1 cellular context compared by ENCODE assay signal in the genomic region with DNA sequence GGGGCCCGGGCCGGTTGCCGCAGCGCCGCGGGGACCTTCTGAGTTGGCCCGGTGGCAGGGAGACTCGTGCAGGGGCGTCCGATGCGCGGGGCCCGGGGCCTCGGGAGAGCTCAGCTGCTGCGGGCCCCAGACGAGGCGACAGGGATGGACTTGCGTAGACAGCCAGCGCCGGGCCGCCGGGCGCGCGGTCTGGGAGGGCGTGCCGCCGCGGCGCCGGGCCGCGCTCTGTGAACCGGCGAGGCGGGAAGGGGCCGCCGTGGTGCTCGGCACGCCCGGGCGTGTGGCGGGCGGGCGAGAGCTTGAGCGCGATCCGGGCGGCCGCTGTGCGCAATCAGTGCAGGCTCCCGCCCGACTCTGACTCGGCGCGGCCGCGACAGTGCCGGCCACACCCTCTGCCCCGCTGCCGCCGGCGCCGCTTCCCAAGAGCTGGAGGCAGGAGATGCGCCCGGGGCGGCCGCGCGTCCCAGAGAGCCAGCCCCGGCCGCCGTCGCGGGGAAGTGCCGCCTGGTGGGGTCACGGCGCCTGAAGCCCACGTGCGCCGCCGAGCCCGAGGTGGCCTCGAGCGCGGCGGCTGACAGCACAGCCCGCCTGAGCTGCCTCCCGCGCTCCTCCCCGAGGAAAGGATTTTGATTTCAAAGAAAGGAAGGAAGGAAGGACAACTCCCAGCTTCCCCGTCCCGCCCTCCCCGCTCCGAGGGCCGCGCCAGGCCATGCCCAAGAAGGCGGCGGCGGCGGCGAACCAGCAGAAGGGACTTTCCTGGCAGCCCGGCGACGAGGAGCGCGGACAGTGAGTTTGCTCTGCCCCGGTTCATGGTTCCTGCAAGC.
TF ChIP-seq lines count a peak whose summit lies in the region.

No MANE protein-coding gene starts in this region.

TF ChIP-seq in HepG2, 621 proteins besides CTCF, POLR2A, EP300 and RAD21 (continued from another document and continues in another):
- TF ChIP-seq, protein P1, sequence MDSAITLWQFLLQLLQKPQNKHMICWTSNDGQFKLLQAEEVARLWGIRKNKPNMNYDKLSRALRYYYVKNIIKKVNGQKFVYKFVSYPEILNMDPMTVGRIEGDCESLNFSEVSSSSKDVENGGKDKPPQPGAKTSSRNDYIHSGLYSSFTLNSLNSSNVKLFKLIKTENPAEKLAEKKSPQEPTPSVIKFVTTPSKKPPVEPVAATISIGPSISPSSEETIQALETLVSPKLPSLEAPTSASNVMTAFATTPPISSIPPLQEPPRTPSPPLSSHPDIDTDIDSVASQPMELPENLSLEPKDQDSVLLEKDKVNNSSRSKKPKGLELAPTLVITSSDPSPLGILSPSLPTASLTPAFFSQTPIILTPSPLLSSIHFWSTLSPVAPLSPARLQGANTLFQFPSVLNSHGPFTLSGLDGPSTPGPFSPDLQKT (CRISPR knock-in tag; IDR thresholded peaks at IDR 0.05; ENCODE audit: borderline replicate concordance), result no peak
- TF ChIP-seq, protein P2, sequence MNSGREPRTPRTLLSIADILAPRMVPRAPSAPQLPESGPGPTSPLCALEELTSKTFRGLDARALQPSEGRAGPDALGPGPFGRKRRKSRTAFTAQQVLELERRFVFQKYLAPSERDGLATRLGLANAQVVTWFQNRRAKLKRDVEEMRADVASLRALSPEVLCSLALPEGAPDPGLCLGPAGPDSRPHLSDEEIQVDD (CRISPR knock-in tag; IDR thresholded peaks at IDR 0.05; ENCODE audit: borderline replicate concordance), result no peak; the same call in 1 of the 2 replicates
- TF ChIP-seq, protein P3, sequence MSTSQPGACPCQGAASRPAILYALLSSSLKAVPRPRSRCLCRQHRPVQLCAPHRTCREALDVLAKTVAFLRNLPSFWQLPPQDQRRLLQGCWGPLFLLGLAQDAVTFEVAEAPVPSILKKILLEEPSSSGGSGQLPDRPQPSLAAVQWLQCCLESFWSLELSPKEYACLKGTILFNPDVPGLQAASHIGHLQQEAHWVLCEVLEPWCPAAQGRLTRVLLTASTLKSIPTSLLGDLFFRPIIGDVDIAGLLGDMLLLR (CRISPR knock-in tag; IDR thresholded peaks at IDR 0.05), result peak; percentile 48; the same call in 1 of the 2 replicates
- TF ChIP-seq MXD4 (CRISPR knock-in tag; IDR thresholded peaks at IDR 0.05) (peak; percentile 15; the same call in 1 of the 2 replicates), ZBTB20 (CRISPR knock-in tag; IDR thresholded peaks at IDR 0.05; ENCODE audit: borderline replicate concordance, low read depth) (no peak), STAT5B (CRISPR knock-in tag; IDR thresholded peaks at IDR 0.05) (no peak), ZIK1 (CRISPR knock-in tag; IDR thresholded peaks at IDR 0.05; ENCODE audit: borderline replicate concordance, low read depth) (peak; percentile 54; the same call in 1 of the 2 replicates), SIX4 (CRISPR knock-in tag; IDR thresholded peaks at IDR 0.05) (no peak), SOX6 (IDR thresholded peaks at IDR 0.05) (no peak), SOX6 (CRISPR knock-in tag; IDR thresholded peaks at IDR 0.05) (no peak), CHCHD3 (CRISPR knock-in tag; IDR thresholded peaks at IDR 0.05) (peak; percentile 88; the same call in 1 of the 2 replicates), ZNF350 (CRISPR knock-in tag; IDR thresholded peaks at IDR 0.05; ENCODE audit: borderline replicate concordance, low read depth) (no peak), SIN3A (IDR thresholded peaks at IDR 0.05; ENCODE audit: borderline replicate concordance, low read depth, low read length) (peak; percentile 33; the same call in 1 of the 2 replicates), HOXA3 (CRISPR knock-in tag; IDR thresholded peaks at IDR 0.05) (0 out of 2 replicates have a peak, but pooled peaks have one; percentile 26), ZFX (CRISPR knock-in tag; IDR thresholded peaks at IDR 0.05; ENCODE audit: low read depth) (peak; percentile 13), ZFP1 (CRISPR knock-in tag; IDR thresholded peaks at IDR 0.05) (no peak), PHB2 (IDR thresholded peaks at IDR 0.05; ENCODE audit: partially characterized antibody) (no peak), ZMYM2 (CRISPR knock-in tag; IDR thresholded peaks at IDR 0.05) (no peak), SRSF9 (IDR thresholded peaks at IDR 0.05; ENCODE audit: borderline replicate concordance, insufficient read depth, low read depth, low read length, poor library complexity, severe bottlenecking) (no peak)
- TF ChIP-seq, protein P4, sequence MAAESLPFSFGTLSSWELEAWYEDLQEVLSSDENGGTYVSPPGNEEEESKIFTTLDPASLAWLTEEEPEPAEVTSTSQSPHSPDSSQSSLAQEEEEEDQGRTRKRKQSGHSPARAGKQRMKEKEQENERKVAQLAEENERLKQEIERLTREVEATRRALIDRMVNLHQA (CRISPR knock-in tag; IDR thresholded peaks at IDR 0.05), result no peak
- TF ChIP-seq, protein P5, sequence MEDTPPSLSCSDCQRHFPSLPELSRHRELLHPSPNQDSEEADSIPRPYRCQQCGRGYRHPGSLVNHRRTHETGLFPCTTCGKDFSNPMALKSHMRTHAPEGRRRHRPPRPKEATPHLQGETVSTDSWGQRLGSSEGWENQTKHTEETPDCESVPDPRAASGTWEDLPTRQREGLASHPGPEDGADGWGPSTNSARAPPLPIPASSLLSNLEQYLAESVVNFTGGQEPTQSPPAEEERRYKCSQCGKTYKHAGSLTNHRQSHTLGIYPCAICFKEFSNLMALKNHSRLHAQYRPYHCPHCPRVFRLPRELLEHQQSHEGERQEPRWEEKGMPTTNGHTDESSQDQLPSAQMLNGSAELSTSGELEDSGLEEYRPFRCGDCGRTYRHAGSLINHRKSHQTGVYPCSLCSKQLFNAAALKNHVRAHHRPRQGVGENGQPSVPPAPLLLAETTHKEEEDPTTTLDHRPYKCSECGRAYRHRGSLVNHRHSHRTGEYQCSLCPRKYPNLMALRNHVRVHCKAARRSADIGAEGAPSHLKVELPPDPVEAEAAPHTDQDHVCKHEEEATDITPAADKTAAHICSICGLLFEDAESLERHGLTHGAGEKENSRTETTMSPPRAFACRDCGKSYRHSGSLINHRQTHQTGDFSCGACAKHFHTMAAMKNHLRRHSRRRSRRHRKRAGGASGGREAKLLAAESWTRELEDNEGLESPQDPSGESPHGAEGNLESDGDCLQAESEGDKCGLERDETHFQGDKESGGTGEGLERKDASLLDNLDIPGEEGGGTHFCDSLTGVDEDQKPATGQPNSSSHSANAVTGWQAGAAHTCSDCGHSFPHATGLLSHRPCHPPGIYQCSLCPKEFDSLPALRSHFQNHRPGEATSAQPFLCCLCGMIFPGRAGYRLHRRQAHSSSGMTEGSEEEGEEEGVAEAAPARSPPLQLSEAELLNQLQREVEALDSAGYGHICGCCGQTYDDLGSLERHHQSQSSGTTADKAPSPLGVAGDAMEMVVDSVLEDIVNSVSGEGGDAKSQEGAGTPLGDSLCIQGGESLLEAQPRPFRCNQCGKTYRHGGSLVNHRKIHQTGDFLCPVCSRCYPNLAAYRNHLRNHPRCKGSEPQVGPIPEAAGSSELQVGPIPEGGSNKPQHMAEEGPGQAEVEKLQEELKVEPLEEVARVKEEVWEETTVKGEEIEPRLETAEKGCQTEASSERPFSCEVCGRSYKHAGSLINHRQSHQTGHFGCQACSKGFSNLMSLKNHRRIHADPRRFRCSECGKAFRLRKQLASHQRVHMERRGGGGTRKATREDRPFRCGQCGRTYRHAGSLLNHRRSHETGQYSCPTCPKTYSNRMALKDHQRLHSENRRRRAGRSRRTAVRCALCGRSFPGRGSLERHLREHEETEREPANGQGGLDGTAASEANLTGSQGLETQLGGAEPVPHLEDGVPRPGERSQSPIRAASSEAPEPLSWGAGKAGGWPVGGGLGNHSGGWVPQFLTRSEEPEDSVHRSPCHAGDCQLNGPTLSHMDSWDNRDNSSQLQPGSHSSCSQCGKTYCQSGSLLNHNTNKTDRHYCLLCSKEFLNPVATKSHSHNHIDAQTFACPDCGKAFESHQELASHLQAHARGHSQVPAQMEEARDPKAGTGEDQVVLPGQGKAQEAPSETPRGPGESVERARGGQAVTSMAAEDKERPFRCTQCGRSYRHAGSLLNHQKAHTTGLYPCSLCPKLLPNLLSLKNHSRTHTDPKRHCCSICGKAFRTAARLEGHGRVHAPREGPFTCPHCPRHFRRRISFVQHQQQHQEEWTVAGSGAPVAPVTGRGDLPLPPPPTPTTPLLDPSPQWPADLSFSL (CRISPR knock-in tag; IDR thresholded peaks at IDR 0.05), result no peak
- TF ChIP-seq, protein P6, sequence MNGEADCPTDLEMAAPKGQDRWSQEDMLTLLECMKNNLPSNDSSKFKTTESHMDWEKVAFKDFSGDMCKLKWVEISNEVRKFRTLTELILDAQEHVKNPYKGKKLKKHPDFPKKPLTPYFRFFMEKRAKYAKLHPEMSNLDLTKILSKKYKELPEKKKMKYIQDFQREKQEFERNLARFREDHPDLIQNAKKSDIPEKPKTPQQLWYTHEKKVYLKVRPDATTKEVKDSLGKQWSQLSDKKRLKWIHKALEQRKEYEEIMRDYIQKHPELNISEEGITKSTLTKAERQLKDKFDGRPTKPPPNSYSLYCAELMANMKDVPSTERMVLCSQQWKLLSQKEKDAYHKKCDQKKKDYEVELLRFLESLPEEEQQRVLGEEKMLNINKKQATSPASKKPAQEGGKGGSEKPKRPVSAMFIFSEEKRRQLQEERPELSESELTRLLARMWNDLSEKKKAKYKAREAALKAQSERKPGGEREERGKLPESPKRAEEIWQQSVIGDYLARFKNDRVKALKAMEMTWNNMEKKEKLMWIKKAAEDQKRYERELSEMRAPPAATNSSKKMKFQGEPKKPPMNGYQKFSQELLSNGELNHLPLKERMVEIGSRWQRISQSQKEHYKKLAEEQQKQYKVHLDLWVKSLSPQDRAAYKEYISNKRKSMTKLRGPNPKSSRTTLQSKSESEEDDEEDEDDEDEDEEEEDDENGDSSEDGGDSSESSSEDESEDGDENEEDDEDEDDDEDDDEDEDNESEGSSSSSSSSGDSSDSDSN (CRISPR knock-in tag; IDR thresholded peaks at IDR 0.05), result peak; percentile 43; the same call in 1 of the 2 replicates
- TF ChIP-seq, protein P7, sequence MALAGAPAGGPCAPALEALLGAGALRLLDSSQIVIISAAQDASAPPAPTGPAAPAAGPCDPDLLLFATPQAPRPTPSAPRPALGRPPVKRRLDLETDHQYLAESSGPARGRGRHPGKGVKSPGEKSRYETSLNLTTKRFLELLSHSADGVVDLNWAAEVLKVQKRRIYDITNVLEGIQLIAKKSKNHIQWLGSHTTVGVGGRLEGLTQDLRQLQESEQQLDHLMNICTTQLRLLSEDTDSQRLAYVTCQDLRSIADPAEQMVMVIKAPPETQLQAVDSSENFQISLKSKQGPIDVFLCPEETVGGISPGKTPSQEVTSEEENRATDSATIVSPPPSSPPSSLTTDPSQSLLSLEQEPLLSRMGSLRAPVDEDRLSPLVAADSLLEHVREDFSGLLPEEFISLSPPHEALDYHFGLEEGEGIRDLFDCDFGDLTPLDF (CRISPR knock-in tag; IDR thresholded peaks at IDR 0.05), result no peak
- TF ChIP-seq, protein P8, sequence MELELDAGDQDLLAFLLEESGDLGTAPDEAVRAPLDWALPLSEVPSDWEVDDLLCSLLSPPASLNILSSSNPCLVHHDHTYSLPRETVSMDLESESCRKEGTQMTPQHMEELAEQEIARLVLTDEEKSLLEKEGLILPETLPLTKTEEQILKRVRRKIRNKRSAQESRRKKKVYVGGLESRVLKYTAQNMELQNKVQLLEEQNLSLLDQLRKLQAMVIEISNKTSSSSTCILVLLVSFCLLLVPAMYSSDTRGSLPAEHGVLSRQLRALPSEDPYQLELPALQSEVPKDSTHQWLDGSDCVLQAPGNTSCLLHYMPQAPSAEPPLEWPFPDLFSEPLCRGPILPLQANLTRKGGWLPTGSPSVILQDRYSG (CRISPR knock-in tag; IDR thresholded peaks at IDR 0.05), result 0 out of 2 replicates have a peak, but pooled peaks have one; percentile 38
- TF ChIP-seq, protein P9, sequence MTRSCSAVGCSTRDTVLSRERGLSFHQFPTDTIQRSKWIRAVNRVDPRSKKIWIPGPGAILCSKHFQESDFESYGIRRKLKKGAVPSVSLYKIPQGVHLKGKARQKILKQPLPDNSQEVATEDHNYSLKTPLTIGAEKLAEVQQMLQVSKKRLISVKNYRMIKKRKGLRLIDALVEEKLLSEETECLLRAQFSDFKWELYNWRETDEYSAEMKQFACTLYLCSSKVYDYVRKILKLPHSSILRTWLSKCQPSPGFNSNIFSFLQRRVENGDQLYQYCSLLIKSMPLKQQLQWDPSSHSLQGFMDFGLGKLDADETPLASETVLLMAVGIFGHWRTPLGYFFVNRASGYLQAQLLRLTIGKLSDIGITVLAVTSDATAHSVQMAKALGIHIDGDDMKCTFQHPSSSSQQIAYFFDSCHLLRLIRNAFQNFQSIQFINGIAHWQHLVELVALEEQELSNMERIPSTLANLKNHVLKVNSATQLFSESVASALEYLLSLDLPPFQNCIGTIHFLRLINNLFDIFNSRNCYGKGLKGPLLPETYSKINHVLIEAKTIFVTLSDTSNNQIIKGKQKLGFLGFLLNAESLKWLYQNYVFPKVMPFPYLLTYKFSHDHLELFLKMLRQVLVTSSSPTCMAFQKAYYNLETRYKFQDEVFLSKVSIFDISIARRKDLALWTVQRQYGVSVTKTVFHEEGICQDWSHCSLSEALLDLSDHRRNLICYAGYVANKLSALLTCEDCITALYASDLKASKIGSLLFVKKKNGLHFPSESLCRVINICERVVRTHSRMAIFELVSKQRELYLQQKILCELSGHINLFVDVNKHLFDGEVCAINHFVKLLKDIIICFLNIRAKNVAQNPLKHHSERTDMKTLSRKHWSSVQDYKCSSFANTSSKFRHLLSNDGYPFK (CRISPR knock-in tag; IDR thresholded peaks at IDR 0.05; ENCODE audit: borderline replicate concordance), result no peak
